21 cellular contexts compared by ENCODE assay signal in genomic region chr19:18526316-18526715, GRCh38. TPM values are rescaled to one million over a fixed set of nuclear protein-coding genes. Genes with fewer than 3 reads are reported as not detected.
DNase-seq lines count a peak whose midpoint lies in the region; ATAC-seq and TF ChIP-seq lines count a peak whose summit lies in the region.
"Had no signal": no experiment of that assay in that cellular context is flagged by ENCODE, and none has a peak within 500 bp of the region (broad histone marks: within the 10 kb centered on the region; RNA-seq: fewer than 3 reads in every experiment).

No MANE protein-coding gene starts in this region.

- POLR2A ChIA-PET in CD4-positive, alpha-beta T cell (lab: Charles Lee), result no interaction called here

- intact Hi-C loops in mammary epithelial cell (cut with micrococcal nuclease), result loop anchor here (1.0 to 10.0 kb wide), 3 partner anchors 16 to 592 kb away; partner anchors contain the start of genes CCDC124, FKBP8 and KXD1
- intact Hi-C loops in CD4-positive, alpha-beta T cell (cut with DNase I, micrococcal nuclease), result loop anchor here in 1 of 2 experiments (10.0 kb wide), 1 partner anchor 178 kb away; no protein-coding TSS in a partner anchor

- no TSS peak for BruUV-seq in mammary epithelial cell (replicated peaks; lab: Mats Ljungman, UMichigan)

- in situ Hi-C loops in mammary epithelial cell (cut with MboI; ENCODE audit: low sequenced_read_pairs in 2 of 2), result no loop called here

- CTCF ChIA-PET in mammary epithelial cell (lab: Charles Lee; ENCODE audit: low non-redundant PET), result interaction anchor here (0.5 to 0.7 kb wide), 6 partner anchors 27 to 198 kb away, joined by 3 to 5 read pairs (median 3); partner anchors contain the start of gene REX1BD
- CTCF ChIA-PET in CD4-positive, alpha-beta T cell (lab: Charles Lee), result no interaction called here

- H3K27me3 Mint-ChIP-seq in activated T-cell treated with anti-CD3 and anti-CD28 coated beads, Interleukin-2, amount 50 U/mL, for 24 hours, result no peaks in the 10 kb centered on the region
- H3K27me3 Mint-ChIP-seq in CD4-positive, alpha-beta T cell, result no peaks in the 10 kb centered on the region

- H3K36me3 ChIP-seq in mammary epithelial cell (ENCODE audit: insufficient read depth, low read length), result no peaks in the 10 kb centered on the region

- peak overlapping the region; percentile 47 for H2AFZ ChIP-seq in mammary epithelial cell (ENCODE audit: low read depth, low read length)

- ATAC-seq in GM18505 (IDR thresholded peaks at IDR 0.05; ENCODE audit: unreplicated experiment), result no peak
- ATAC-seq in CD4-positive, alpha-beta T cell (ENCODE audit: poor library complexity), result no peak
- ATAC-seq: Panc1 had no signal

- no peaks in the 10 kb centered on the region for H3K9me3 Mint-ChIP-seq in activated T-cell treated with anti-CD3 and anti-CD28 coated beads, Interleukin-2, amount 50 U/mL, for 24 hours
- H3K9me3 Mint-ChIP-seq in CD4-positive, alpha-beta T cell, result no peaks in the 10 kb centered on the region

- peak overlapping the region; percentile 61 for H3K4me2 ChIP-seq in mammary epithelial cell (ENCODE audit: insufficient read depth, low read depth, low read length)
- H3K4me2 ChIP-seq: SK-N-SH had no signal

- H3K4me1 ChIP-seq in mammary epithelial cell (ENCODE audit: insufficient read depth, low read length), result peaks cover 14% of the 10 kb centered on the region

- no peak for DNase-seq in activated T-cell treated with anti-CD3 and anti-CD28 coated beads, Interleukin-2, amount 50 U/mL, for 24 hours
- DNase-seq in activated T-cell treated with anti-CD3 and anti-CD28 coated beads, Interleukin-2, amount 50 U/mL, for 1 hour, result no peak
- peak; percentile 96 for DNase-seq in mammary epithelial cell
- peak; percentile 66 for DNase-seq in islet precursor cell
- DNase-seq in renal cortical epithelial cell (ENCODE audit: low read depth), result peak; percentile 35
- DNase-seq in NCI-H1417 (lab: John Stamatoyannopoulos, UW), result no peak
- no peak for DNase-seq in CD4-positive, alpha-beta T cell
- DNase-seq: DMS79 treated with DMSO at 0.1 percent for 48 hours, NCI-H1105 treated with DMSO at 0.1 percent for 48 hours, NCI-H1694 treated with DMSO at 0.1 percent for 48 hours, NCI-H2107, NCI-H2227 treated with DMSO at 0.1 percent for 48 hours, NCI-H510A treated with DMSO at 0.1 percent for 48 hours, NCI-H82, Right ventricle myocardium superior, SK-N-SH had no signal

- peaks cover 5% of the 10 kb centered on the region for H3K36me3 Mint-ChIP-seq in activated T-cell treated with anti-CD3 and anti-CD28 coated beads, Interleukin-2, amount 50 U/mL, for 24 hours (ENCODE audit: low read depth)
- H3K36me3 Mint-ChIP-seq in CD4-positive, alpha-beta T cell (ENCODE audit: low read depth), result peaks cover 9% of the 10 kb centered on the region

- no peaks in the 10 kb centered on the region for H3K9me3 ChIP-seq in mammary epithelial cell (replicated peaks; ENCODE audit: insufficient read depth, low read length)
- H3K9me3 ChIP-seq in CD4-positive, alpha-beta T cell (ENCODE audit: control insufficient read depth, low read length), result no peaks in the 10 kb centered on the region
- H3K9me3 ChIP-seq: HAP-1, SK-N-SH had no signal

- no peak overlapping the region for H3K4me3 Mint-ChIP-seq in activated T-cell treated with anti-CD3 and anti-CD28 coated beads, Interleukin-2, amount 50 U/mL, for 24 hours
- no peak overlapping the region for H3K4me3 Mint-ChIP-seq in CD4-positive, alpha-beta T cell
- H3K4me3 Mint-ChIP-seq: CD14-positive monocyte had no signal

- H3K4me3 ChIP-seq in mammary epithelial cell (replicated peaks in 1 of 3; ENCODE audit: insufficient read depth in 1 of 3, low read depth in 2 of 3, low read length in 3 of 3), result no peak overlapping the region
- H3K4me3 ChIP-seq: HAP-1 had no signal

- H3K27ac ChIP-seq in mammary epithelial cell (ENCODE audit: insufficient read depth, low read depth, low read length), result peak overlapping the region; percentile 50
- H3K27ac ChIP-seq in CD4-positive, alpha-beta T cell (ENCODE audit: low read depth, low read length), result no peak overlapping the region
- H3K27ac ChIP-seq: 22Rv1 had no signal

- H3K79me2 ChIP-seq in mammary epithelial cell (ENCODE audit: insufficient read depth, low read length), result peaks cover 6% of the 10 kb centered on the region

- dilution Hi-C loops in mammary epithelial cell (cut with HindIII; ENCODE audit: low sequenced_read_pairs), result loop anchor here (5.0 kb wide), 3 partner anchors 39 to 64 kb away; partner anchors contain the start of gene REX1BD

- 22% methylated on average over 7 of the region's 9 CpGs for WGBS in mammary epithelial cell (ENCODE audit: low coverage, missing lambda C conversion rate)

- H4K20me1 ChIP-seq in mammary epithelial cell (ENCODE audit: insufficient read depth, low read length), result no peaks in the 10 kb centered on the region

- TF ChIP-seq CTCF in mammary epithelial cell (conservative IDR thresholded peaks at IDR 0.05 in 1 of 2, IDR thresholded peaks at IDR 0.05 in 1 of 2; ENCODE audit: extremely low read depth in 1 of 2, insufficient read depth in 1 of 2, low read depth in 1 of 2, low read length in 2 of 2), result no peak
- no peak for TF ChIP-seq CTCF in CD4-positive, alpha-beta T cell (IDR thresholded peaks at IDR 0.05)

- H3K9ac ChIP-seq in mammary epithelial cell (ENCODE audit: insufficient read depth, low read length), result no peak overlapping the region
- H3K9ac ChIP-seq: SK-N-SH had no signal

- no peak for TF ChIP-seq POLR2A in GM18505 (IDR thresholded peaks at IDR 0.05; ENCODE audit: borderline replicate concordance, extremely low read depth, insufficient read depth, insufficient read length)

- H3K27me3 ChIP-seq in mammary epithelial cell (ENCODE audit: insufficient read depth, low read length), result no peaks in the 10 kb centered on the region
- H3K27me3 ChIP-seq in CD4-positive, alpha-beta T cell (ENCODE audit: control insufficient read depth, insufficient read depth, low read length), result no peaks in the 10 kb centered on the region

- H3K27ac Mint-ChIP-seq in activated T-cell treated with anti-CD3 and anti-CD28 coated beads, Interleukin-2, amount 50 U/mL, for 24 hours, result peak overlapping the region; percentile 47
- H3K27ac Mint-ChIP-seq in CD4-positive, alpha-beta T cell, result no peak overlapping the region

- H3K4me1 Mint-ChIP-seq in activated T-cell treated with anti-CD3 and anti-CD28 coated beads, Interleukin-2, amount 50 U/mL, for 24 hours (ENCODE audit: low read depth), result peaks cover 4% of the 10 kb centered on the region
- H3K4me1 Mint-ChIP-seq in CD4-positive, alpha-beta T cell (ENCODE audit: low read depth), result peaks cover 6% of the 10 kb centered on the region

RNA-seq across cellular contexts. Expression of gene ELL, which starts 4.4 kb away (rescaled TPM):
- total RNA-seq in mammary epithelial cell, result 10 to 100 TPM; 17.3 to 27.7 TPM
- 9.5 TPM for polyA plus RNA-seq in mammary epithelial cell
- 10.9 TPM for polyA minus RNA-seq in mammary epithelial cell
- 7.5 and 13.3 TPM in 2 replicates for total RNA-seq in renal cortical epithelial cell
- total RNA-seq in CD4-positive, alpha-beta T cell, result 10 to 100 TPM; 46.2 to 46.8 TPM

RNA-seq across cellular contexts. Expression of gene FKBP8, which starts 17.1 kb away (rescaled TPM):
- total RNA-seq in mammary epithelial cell (100 to 1,000 TPM; 201 to 213 TPM), renal cortical epithelial cell (215 and 278 TPM in 2 replicates)
- polyA plus RNA-seq in mammary epithelial cell, result 165 TPM
- 75.5 TPM for polyA minus RNA-seq in mammary epithelial cell
- total RNA-seq in CD4-positive, alpha-beta T cell, result 100 to 1,000 TPM; 147 to 152 TPM

RNA-seq across cellular contexts. Expression of gene KXD1, which starts 31.4 kb away (rescaled TPM):
- total RNA-seq in mammary epithelial cell (10 to 100 TPM; 83.9 to 98.2 TPM), renal cortical epithelial cell (47.6 and 76.4 TPM in 2 replicates)
- 159 TPM for polyA plus RNA-seq in mammary epithelial cell
- 97.3 TPM for polyA minus RNA-seq in mammary epithelial cell
- total RNA-seq in CD4-positive, alpha-beta T cell, result 10 to 100 TPM; 64.2 to 66.9 TPM

RNA-seq across cellular contexts. Expression of gene UBA52, which starts 45.3 kb away (rescaled TPM):
- total RNA-seq in mammary epithelial cell (1,000 to 10,000 TPM in 1 of 2 donors, 100 to 1,000 TPM in 1; 698 to 1,133 TPM), renal cortical epithelial cell (485 and 589 TPM in 2 replicates)
- polyA plus RNA-seq in mammary epithelial cell, result 2,157 TPM
- 1,457 TPM for polyA minus RNA-seq in mammary epithelial cell
- 1,000 to 10,000 TPM; 2,255 to 2,378 TPM for total RNA-seq in CD4-positive, alpha-beta T cell

Comparison
In these comparisons a context has a peak if more than half of its experiments do, and no peak if none do; other contexts are left out.
1. DNase-seq: peak in mammary epithelial cell (single experiment), islet precursor cell (single experiment) and renal cortical epithelial cell (single experiment); none in activated T-cell treated with anti-CD3 and anti-CD28 coated beads, Interleukin-2, amount 50 U/mL, for 24 hours (single experiment), activated T-cell treated with anti-CD3 and anti-CD28 coated beads, Interleukin-2, amount 50 U/mL, for 1 hour (single experiment), NCI-H1417 (0 of 3) and CD4-positive, alpha-beta T cell (0 of 10).